15 cellular contexts compared by ENCODE assay signal in the genomic region with DNA sequence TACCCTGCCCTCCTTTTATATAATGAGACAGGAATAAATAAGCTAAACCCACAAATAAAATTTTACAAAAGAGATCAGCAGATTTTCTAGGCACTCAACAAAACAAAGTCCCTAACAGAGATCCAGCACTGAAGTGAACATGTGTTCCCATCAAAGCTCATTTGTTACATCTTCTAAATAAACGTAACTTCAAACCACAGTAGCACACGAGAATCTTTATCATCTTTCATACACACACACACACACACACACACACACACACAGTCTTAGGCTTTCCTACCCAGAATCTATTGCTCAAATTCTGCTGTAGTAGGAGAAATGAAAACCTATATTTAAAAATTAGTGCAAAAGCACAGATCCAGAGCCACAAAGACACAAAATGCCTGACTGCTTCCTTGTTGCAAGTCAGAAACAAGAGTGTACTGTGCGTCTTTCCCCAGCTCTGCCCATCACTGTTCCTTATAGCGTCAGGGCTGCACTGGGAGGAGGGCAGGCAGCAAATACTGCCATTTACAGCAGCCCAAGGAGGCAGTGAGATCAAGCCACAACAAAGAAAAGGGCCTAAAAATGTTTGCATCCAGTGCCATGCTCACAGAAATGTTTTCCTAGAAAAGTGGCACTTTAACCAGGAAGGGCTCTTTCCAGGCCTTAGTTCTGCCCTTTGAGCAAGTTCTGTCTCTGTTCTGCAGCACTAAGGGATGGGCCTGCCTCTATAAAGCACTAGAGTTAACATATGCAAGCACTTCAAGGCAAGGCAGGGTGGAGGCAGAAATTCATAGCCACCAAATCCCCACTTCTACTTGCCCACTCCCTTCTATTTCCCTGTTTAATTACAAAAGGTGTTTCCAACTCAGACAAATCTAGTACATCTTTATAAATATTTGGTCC. TPM values are rescaled to one million over a fixed set of nuclear protein-coding genes. Genes with fewer than 3 reads are reported as not detected.
DNase-seq lines count a peak whose midpoint lies in the region; ATAC-seq, FAIRE-seq and TF ChIP-seq lines count a peak whose summit lies in the region.
"Had no signal": no experiment of that assay in that cellular context is flagged by ENCODE, and none has a peak within 500 bp of the region (broad histone marks: within the 10 kb centered on the region; RNA-seq: fewer than 3 reads in every experiment).

No MANE protein-coding gene starts in this region.

- H3K36me3 ChIP-seq in K562 (ENCODE audit: control insufficient read depth, insufficient read depth, low read length) (peaks cover 59% of the 10 kb centered on the region; the same call in 2 of the 3 replicates), subcutaneous abdominal adipose tissue (ENCODE audit: control insufficient read depth in 5 of 5, insufficient read depth in 5 of 5, low read length in 5 of 5) (peaks cover 6 to 23% (median 14%) of the 10 kb centered on the region in 5 donors), small intestine (ENCODE audit: control insufficient read depth in 2 of 2, insufficient read depth in 2 of 2, low read length in 2 of 2) (peaks cover 0 to 2% of the 10 kb centered on the region in 2 donors), thyroid gland (peaks cover 6 to 7% of the 10 kb centered on the region in 2 donors)

- H4K20me1 ChIP-seq in K562 (replicated peaks; ENCODE audit: control insufficient read depth, insufficient read depth, low read length), result 0 out of 2 replicates have a peak, but pooled peaks cover 3% of the 10 kb centered on the region

- H3K4me1 Mint-ChIP-seq in mesothelial cell of epicardium, result peaks cover 9% of the 10 kb centered on the region

- H3K27me3 Mint-ChIP-seq in mesothelial cell of epicardium (ENCODE audit: low read depth), result no peaks in the 10 kb centered on the region

- no peaks in the 10 kb centered on the region for H3K9me3 Mint-ChIP-seq in activated naive CD4-positive, alpha-beta T cell treated with anti-CD3 and anti-CD28 coated beads, Interleukin-2, amount 50 U/mL, for 72 hours
- peaks cover 5% of the 10 kb centered on the region for H3K9me3 Mint-ChIP-seq in mesothelial cell of epicardium

- no peak overlapping the region for H2AFZ ChIP-seq in K562 (ENCODE audit: low read depth, low read length)

- in situ Hi-C loops in K562 (cut with MboI), result no loop called here

- H3K4me1 ChIP-seq in K562 (replicated peaks in 1 of 2; ENCODE audit: control insufficient read depth in 2 of 2, insufficient read depth in 2 of 2, low read length in 2 of 2) (peaks cover 0 to 3% of the 10 kb centered on the region in 2 experiments; a peak in 4 of 5 replicates), subcutaneous abdominal adipose tissue (ENCODE audit: control insufficient read depth in 5 of 5, insufficient read depth in 5 of 5, low read length in 5 of 5) (peaks cover 0 to 31% (median 21%) of the 10 kb centered on the region in 5 donors), small intestine (ENCODE audit: control insufficient read depth in 2 of 2, insufficient read depth in 1 of 2, low read depth in 1 of 2, low read length in 1 of 2) (peaks cover 0 to 7% of the 10 kb centered on the region in 2 donors), thyroid gland (peaks cover 13 to 21% of the 10 kb centered on the region in 2 donors)

- no peak for TF ChIP-seq CTCF in K562 (IDR thresholded peaks at IDR 0.05 in 2 of 3, conservative IDR thresholded peaks at IDR 0.05 in 1 of 3; ENCODE audit: insufficient read depth in 2 of 3, low read depth in 1 of 3, low read length in 3 of 3)
- no peak for TF ChIP-seq CTCF in mesothelial cell of epicardium (IDR thresholded peaks at IDR 0.05; ENCODE audit: unreplicated experiment)
- TF ChIP-seq CTCF in thyroid gland (IDR thresholded peaks at IDR 0.05), result no peak

- H3K36me3 Mint-ChIP-seq in activated naive CD4-positive, alpha-beta T cell treated with anti-CD3 and anti-CD28 coated beads, Interleukin-2, amount 50 U/mL, for 72 hours, result peaks cover under 1 to 2% of the 10 kb centered on the region in 2 donors
- H3K36me3 Mint-ChIP-seq in mesothelial cell of epicardium, result peaks cover 19% of the 10 kb centered on the region

- H3K27ac ChIP-seq in K562 (ENCODE audit: extremely low read depth, low read depth, low read length) (no peak overlapping the region), subcutaneous abdominal adipose tissue (ENCODE audit: low read depth, low read length) (no peak overlapping the region), small intestine (ENCODE audit: low read depth in 1 of 2, low read length in 1 of 2) (no peak overlapping the region), thyroid gland (no peak overlapping the region)
- H3K27ac ChIP-seq: ascending aorta, tibial artery had no signal

- H3K79me2 ChIP-seq in K562 (ENCODE audit: control insufficient read depth, insufficient read depth, low read length), result peaks cover 78% of the 10 kb centered on the region

- no peak overlapping the region for H3K4me2 ChIP-seq in K562 (ENCODE audit: insufficient read depth, low read length)

- WGBS in K562 (ENCODE audit: insufficient coverage, low coverage, missing lambda C conversion rate), result 71% methylated on average over 4 of the region's 4 CpGs
- 53 to 60% (median 56%) methylated on average over 4 of the region's 4 CpGs for WGBS in small intestine, 3 donors
- 74 to 76% methylated on average over 4 of the region's 4 CpGs for WGBS in thyroid gland, 2 donors

- H3K27me3 ChIP-seq in K562 (ENCODE audit: control insufficient read depth in 2 of 2, insufficient read depth in 2 of 2, low read length in 2 of 2) (no peaks in the 10 kb centered on the region), subcutaneous abdominal adipose tissue (ENCODE audit: control insufficient read depth in 5 of 5, insufficient read depth in 4 of 5, low read length in 5 of 5) (no peaks in the 10 kb centered on the region), small intestine (ENCODE audit: control insufficient read depth in 2 of 2, insufficient read depth in 2 of 2, low read length in 2 of 2) (no peaks in the 10 kb centered on the region), thyroid gland (no peaks in the 10 kb centered on the region)
- H3K27me3 ChIP-seq: ascending aorta, tibial artery had no signal

- TF ChIP-seq EP300 in K562 (IDR thresholded peaks at IDR 0.05; ENCODE audit: low read length), result no peak

- TSS peak; percentile 1 for BruUV-seq in K562 (replicated peaks; lab: Mats Ljungman, UMichigan)

- peak overlapping the region; percentile 15 to 68 for H3K27ac Mint-ChIP-seq in activated naive CD4-positive, alpha-beta T cell treated with anti-CD3 and anti-CD28 coated beads, Interleukin-2, amount 50 U/mL, for 72 hours
- peak overlapping the region; percentile 61 for H3K27ac Mint-ChIP-seq in mesothelial cell of epicardium

- FAIRE-seq in K562 (lab: Jason Lieb, UNC) (no peak), small intestine (lab: Jason Lieb, UNC) (no peak)
- FAIRE-seq: endometrium, islet of Langerhans had no signal

- no peak overlapping the region for H3K9ac ChIP-seq in K562 (ENCODE audit: insufficient read depth in 1 of 2, low read depth in 2 of 2, low read length in 2 of 2)
- peak overlapping the region in 3 of 5 donors; percentile 2 to 59 (median 35) for H3K9ac ChIP-seq in subcutaneous abdominal adipose tissue (ENCODE audit: low read length in 5 of 5)

- no peaks in the 10 kb centered on the region for H3K9me1 ChIP-seq in K562 (ENCODE audit: control insufficient read depth, insufficient read depth, low read length)

- CTCF ChIA-PET in K562 (lab: Yijun Ruan, JAX; ENCODE audit: low intra/inter-chr PET ratio), result no interaction called here

- POLR2A ChIA-PET in K562 (lab: Yijun Ruan, JAX), result interaction anchor here (0.9 kb wide), 1 partner anchor 21 kb away, joined by 3 read pairs; no protein-coding TSS in a partner anchor

- no peaks in the 10 kb centered on the region for H3K9me3 ChIP-seq in K562 (replicated peaks; ENCODE audit: control insufficient read depth, insufficient read depth, low read depth, low read length)
- no peaks in the 10 kb centered on the region for H3K9me3 ChIP-seq in subcutaneous abdominal adipose tissue (ENCODE audit: control insufficient read depth in 5 of 5, low read length in 5 of 5)
- no peaks in the 10 kb centered on the region for H3K9me3 ChIP-seq in small intestine (ENCODE audit: control insufficient read depth, low read depth)
- no peaks in the 10 kb centered on the region for H3K9me3 ChIP-seq in thyroid gland
- H3K9me3 ChIP-seq: ascending aorta, tibial artery had no signal

- DNase-seq in activated naive CD4-positive, alpha-beta T cell treated with anti-CD3 and anti-CD28 coated beads, Interleukin-2, amount 50 U/mL, for 72 hours (ENCODE audit: low spot score in 2 of 2), result no peak
- DNase-seq in activated naive CD4-positive, alpha-beta T cell treated with Interleukin-2 at 50 U/mL for 16 hours, result no peak
- no peak for DNase-seq in K562 (ENCODE audit: extremely low read depth in 1 of 4, low spot score in 3 of 4)
- peak in 1 of 2 experiments; percentile 22 for DNase-seq in mesothelial cell of epicardium (ENCODE audit: low spot score in 2 of 2, unreplicated experiment in 2 of 2)
- DNase-seq in small intestine, result no peak
- DNase-seq in thyroid gland, result no peak
- DNase-seq in GDM1 (lab: John Stamatoyannopoulos, UW), result no peak
- DNase-seq: activated CD8-positive, alpha-beta memory T cell treated with anti-CD3 and anti-CD28 coated beads, Interleukin-2, amount 50 U/mL, for 4 hours; MM.1S; tibial artery had no signal

- no peak for TF ChIP-seq RAD21 in K562 (CRISPR knock-in tag; conservative IDR thresholded peaks at IDR 0.05 in 1 of 2, IDR thresholded peaks at IDR 0.05 in 1 of 2)

- TF ChIP-seq POLR2A in K562 (conservative IDR thresholded peaks at IDR 0.05) (no peak), thyroid gland (IDR thresholded peaks at IDR 0.05) (no peak)

- intact Hi-C loops in K562 (cut with micrococcal nuclease), result no loop called here
- intact Hi-C loops in thyroid gland (cut with DNase I), result no loop called here

- H3K4me3 Mint-ChIP-seq in mesothelial cell of epicardium, result no peak overlapping the region

- ATAC-seq in activated naive CD4-positive, alpha-beta T cell treated with anti-CD3 and anti-CD28 coated beads, Interleukin-2, amount 50 U/mL, for 72 hours, result no peak
- ATAC-seq in K562, result 0 out of 3 replicates have a peak, but pooled peaks have one; percentile 21

- H3K4me3 ChIP-seq in K562 (no peak overlapping the region), subcutaneous abdominal adipose tissue (ENCODE audit: low read depth in 1 of 5, low read length in 5 of 5) (no peak overlapping the region), small intestine (ENCODE audit: low read depth in 1 of 2, low read length in 2 of 2) (no peak overlapping the region), thyroid gland (replicated peaks in 1 of 3) (no peak overlapping the region)
- H3K4me3 ChIP-seq: ascending aorta, tibial artery had no signal

RNA-seq across cellular contexts. Expression of a gene that starts 6.0 kb away (rescaled TPM):
- total RNA-seq in activated naive CD4-positive, alpha-beta T cell treated with anti-CD3 and anti-CD28 coated beads, Interleukin-2, amount 50 U/mL, for 72 hours, result 10 to 100 TPM; 26.2 to 26.9 TPM
- total RNA-seq in K562 (2011; cell fraction: chromatin; rRNA removed; ENCODE audit: low replicate concordance), result 68.0 and 181 TPM in 2 replicates
- 71.4 and 81.3 TPM in 2 replicates for total RNA-seq in K562 (2011; cell fraction: nucleolus; rRNA removed)
- 41.8 and 80.9 TPM in 2 replicates for total RNA-seq in K562 (2011; cell fraction: nucleoplasm; rRNA removed)
- total RNA-seq in K562 (2014; rRNA removed) (13.1 and 18.2 TPM in 2 replicates), K562 (2014; rRNA removed; fragmentation: Illumina TruSeq; extraction: Trizol) (7.9 and 10.5 TPM in 2 replicates), K562 (2015; rRNA removed; fragmentation: Illumina TruSeq; extraction: Trizol) (12.0 and 12.9 TPM in 2 replicates), K562 (2021) (29.2 and 31.2 TPM in 2 replicates), mesothelial cell of epicardium (41.7 to 46.4 TPM (median 46.4 TPM) in 3 replicates), thyroid gland (10 to 100 TPM; 42.4 to 74.0 (median 43.8) TPM)
- polyA plus RNA-seq in K562 (2011; rRNA removed) (27.9 and 31.5 TPM in 2 replicates), K562 (2014; fragmentation: Illumina TruSeq; extraction: Trizol) (13.4 and 16.4 TPM in 2 replicates), K562 (2014; fragmentation: Nextera tagmentation; extraction: Ambion mirVana) (1 to 10 TPM in 1 of 2 experiments, under 1 TPM in 1; 0.46 to 1.9 TPM), K562 (2014; rRNA removed) (15.4 and 15.6 TPM in 2 replicates), small intestine (10 to 100 TPM; 14.8 to 21.3 (median 15.1) TPM)
- 18.1 and 28.3 TPM in 2 replicates for polyA plus RNA-seq in K562 (2011; cell fraction: cytosol; rRNA removed)
- 20.1 and 35.9 TPM in 2 replicates for polyA plus RNA-seq in K562 (2011; cell fraction: nucleus; rRNA removed)
- 16.9 and 19.5 TPM in 2 replicates for polyA plus RNA-seq in K562 (2012)
- polyA minus RNA-seq in K562 (2011; rRNA and poly(A)+ RNA removed), result 34.2 and 41.7 TPM in 2 replicates
- polyA minus RNA-seq in K562 (2011; cell fraction: cytosol; rRNA and poly(A)+ RNA removed), result 28.8 and 32.4 TPM in 2 replicates
- polyA minus RNA-seq in K562 (2011; cell fraction: nucleus; rRNA and poly(A)+ RNA removed), result 12.5 and 13.9 TPM in 2 replicates

RNA-seq across cellular contexts. Expression of a gene that starts 19.3 kb away (rescaled TPM):
- under 1 TPM; 0.25 to 0.32 TPM for total RNA-seq in activated naive CD4-positive, alpha-beta T cell treated with anti-CD3 and anti-CD28 coated beads, Interleukin-2, amount 50 U/mL, for 72 hours
- total RNA-seq in K562 (2011; cell fraction: chromatin; rRNA removed; ENCODE audit: low replicate concordance), result 0.93 and 2.2 TPM in 2 replicates
- total RNA-seq in K562 (2011; cell fraction: nucleolus; rRNA removed), result 0.79 and 1.0 TPM in 2 replicates
- 1.3 and 1.5 TPM in 2 replicates for total RNA-seq in K562 (2011; cell fraction: nucleoplasm; rRNA removed)
- total RNA-seq in K562 (2014; rRNA removed), result not detected in 2 replicates
- not detected in 2 replicates for total RNA-seq in K562 (2014; rRNA removed; fragmentation: Illumina TruSeq; extraction: Trizol)
- not detected in 2 replicates for total RNA-seq in K562 (2015; rRNA removed; fragmentation: Illumina TruSeq; extraction: Trizol)
- total RNA-seq in K562 (2021), result not detected in 2 replicates
- polyA plus RNA-seq in K562 (2011; rRNA removed), result 0.21 and 0.27 TPM in 2 replicates
- 0.16 and 0.22 TPM in 2 replicates for polyA plus RNA-seq in K562 (2011; cell fraction: cytosol; rRNA removed)
- 1.6 and 4.2 TPM in 2 replicates for polyA plus RNA-seq in K562 (2011; cell fraction: nucleus; rRNA removed)
- 0.16 and 0.21 TPM in 2 replicates for polyA plus RNA-seq in K562 (2012)
- 0.11 TPM in 1 of 2 replicates, not detected in the other for polyA plus RNA-seq in K562 (2014; fragmentation: Illumina TruSeq; extraction: Trizol)
- polyA plus RNA-seq in K562 (2014; fragmentation: Nextera tagmentation; extraction: Ambion mirVana), result not detected
- 0.28 TPM in 1 of 2 replicates, not detected in the other for polyA plus RNA-seq in K562 (2014; rRNA removed)
- not detected in 2 replicates for polyA minus RNA-seq in K562 (2011; rRNA and poly(A)+ RNA removed)
- not detected in 2 replicates for polyA minus RNA-seq in K562 (2011; cell fraction: cytosol; rRNA and poly(A)+ RNA removed)
- 0.54 and 0.56 TPM in 2 replicates for polyA minus RNA-seq in K562 (2011; cell fraction: nucleus; rRNA and poly(A)+ RNA removed)
- total RNA-seq in mesothelial cell of epicardium, result 0.27 to 0.42 TPM in 2 of 3 replicates, not detected in the other
- under 1 TPM in 1 of 3 donors, not detected in 2; 0.15 TPM for polyA plus RNA-seq in small intestine
- not detected for total RNA-seq in thyroid gland
- total RNA-seq: A673, ascending aorta had no signal

RNA-seq across cellular contexts. Expression of a gene that starts 22.7 kb away (rescaled TPM):
- total RNA-seq in activated naive CD4-positive, alpha-beta T cell treated with anti-CD3 and anti-CD28 coated beads, Interleukin-2, amount 50 U/mL, for 72 hours, result under 1 TPM; 0.30 to 0.49 TPM
- total RNA-seq in K562 (2011; cell fraction: chromatin; rRNA removed; ENCODE audit: low replicate concordance), result 1.3 and 12.1 TPM in 2 replicates
- total RNA-seq in K562 (2011; cell fraction: nucleolus; rRNA removed), result 12.7 and 12.9 TPM in 2 replicates
- 7.2 TPM in 2 replicates for total RNA-seq in K562 (2011; cell fraction: nucleoplasm; rRNA removed)
- total RNA-seq in K562 (2014; rRNA removed) (13.6 and 13.9 TPM in 2 replicates), K562 (2014; rRNA removed; fragmentation: Illumina TruSeq; extraction: Trizol) (1.1 and 1.9 TPM in 2 replicates), K562 (2015; rRNA removed; fragmentation: Illumina TruSeq; extraction: Trizol) (6.7 and 7.6 TPM in 2 replicates), K562 (2021) (11.1 and 11.2 TPM in 2 replicates), mesothelial cell of epicardium (7.7 to 9.4 TPM (median 8.4 TPM) in 3 replicates), thyroid gland (1 to 10 TPM; 3.1 to 7.3 (median 5.6) TPM)
- polyA plus RNA-seq in K562 (2011; rRNA removed) (5.2 and 7.2 TPM in 2 replicates), K562 (2014; fragmentation: Illumina TruSeq; extraction: Trizol) (3.9 and 7.5 TPM in 2 replicates), K562 (2014; fragmentation: Nextera tagmentation; extraction: Ambion mirVana) (1 to 10 TPM in 1 of 2 experiments, under 1 TPM in 1; 0.55 to 1.2 TPM), K562 (2014; rRNA removed) (11.2 and 12.8 TPM in 2 replicates), small intestine (1 to 10 TPM in 2 of 3 donors, under 1 TPM in 1; 0.67 to 2.9 (median 2.2) TPM)
- 7.5 and 29.7 TPM in 2 replicates for polyA plus RNA-seq in K562 (2011; cell fraction: cytosol; rRNA removed)
- 5.6 and 11.3 TPM in 2 replicates for polyA plus RNA-seq in K562 (2011; cell fraction: nucleus; rRNA removed)
- polyA plus RNA-seq in K562 (2012), result 9.2 and 11.0 TPM in 2 replicates
- 2.6 and 5.5 TPM in 2 replicates for polyA minus RNA-seq in K562 (2011; rRNA and poly(A)+ RNA removed)
- polyA minus RNA-seq in K562 (2011; cell fraction: cytosol; rRNA and poly(A)+ RNA removed), result 6.2 and 9.4 TPM in 2 replicates
- 10.9 and 11.8 TPM in 2 replicates for polyA minus RNA-seq in K562 (2011; cell fraction: nucleus; rRNA and poly(A)+ RNA removed)
- total RNA-seq: ascending aorta had no signal

RNA-seq across cellular contexts. Expression of a gene that starts 33.4 kb away (rescaled TPM):
- total RNA-seq in activated naive CD4-positive, alpha-beta T cell treated with anti-CD3 and anti-CD28 coated beads, Interleukin-2, amount 50 U/mL, for 72 hours, result 100 to 1,000 TPM; 101 to 133 TPM
- total RNA-seq in K562 (2011; cell fraction: chromatin; rRNA removed; ENCODE audit: low replicate concordance), result 11.3 and 29.1 TPM in 2 replicates
- total RNA-seq in K562 (2011; cell fraction: nucleolus; rRNA removed), result 14.5 and 19.2 TPM in 2 replicates
- 10.7 and 13.9 TPM in 2 replicates for total RNA-seq in K562 (2011; cell fraction: nucleoplasm; rRNA removed)
- total RNA-seq in K562 (2014; rRNA removed), result 2.0 and 2.6 TPM in 2 replicates
- 0.57 and 0.80 TPM in 2 replicates for total RNA-seq in K562 (2014; rRNA removed; fragmentation: Illumina TruSeq; extraction: Trizol)
- 2.5 and 3.0 TPM in 2 replicates for total RNA-seq in K562 (2015; rRNA removed; fragmentation: Illumina TruSeq; extraction: Trizol)
- total RNA-seq in K562 (2021), result 3.3 and 3.7 TPM in 2 replicates
- 2.2 and 3.8 TPM in 2 replicates for polyA plus RNA-seq in K562 (2011; rRNA removed)
- polyA plus RNA-seq in K562 (2011; cell fraction: cytosol; rRNA removed), result 1.9 and 3.0 TPM in 2 replicates
- polyA plus RNA-seq in K562 (2011; cell fraction: nucleus; rRNA removed), result 48.0 and 51.2 TPM in 2 replicates
- 7.0 and 27.5 TPM in 2 replicates for polyA plus RNA-seq in K562 (2012)
- 1.7 and 1.8 TPM in 2 replicates for polyA plus RNA-seq in K562 (2014; fragmentation: Illumina TruSeq; extraction: Trizol)
- polyA plus RNA-seq in K562 (2014; fragmentation: Nextera tagmentation; extraction: Ambion mirVana), result under 1 TPM; 0.17 to 0.80 TPM
- polyA plus RNA-seq in K562 (2014; rRNA removed), result 2.0 and 3.3 TPM in 2 replicates
- 2.1 and 2.6 TPM in 2 replicates for polyA minus RNA-seq in K562 (2011; rRNA and poly(A)+ RNA removed)
- polyA minus RNA-seq in K562 (2011; cell fraction: cytosol; rRNA and poly(A)+ RNA removed), result 1.8 TPM in 1 of 2 replicates, not detected in the other
- polyA minus RNA-seq in K562 (2011; cell fraction: nucleus; rRNA and poly(A)+ RNA removed), result 10.2 and 12.9 TPM in 2 replicates
- total RNA-seq in mesothelial cell of epicardium, result 133 to 144 TPM (median 139 TPM) in 3 replicates
- 100 to 1,000 TPM in 1 of 3 donors, 10 to 100 TPM in 2; 52.1 to 160 (median 86.5) TPM for polyA plus RNA-seq in small intestine
- total RNA-seq in thyroid gland, result 10 to 100 TPM; 50.1 to 87.5 (median 69.3) TPM

RNA-seq across cellular contexts. Expression of a gene that starts 56.6 kb away (rescaled TPM):
- 10 to 100 TPM; 29.9 to 31.6 TPM for total RNA-seq in activated naive CD4-positive, alpha-beta T cell treated with anti-CD3 and anti-CD28 coated beads, Interleukin-2, amount 50 U/mL, for 72 hours
- 23.6 and 70.2 TPM in 2 replicates for total RNA-seq in K562 (2011; cell fraction: chromatin; rRNA removed; ENCODE audit: low replicate concordance)
- total RNA-seq in K562 (2011; cell fraction: nucleolus; rRNA removed), result 47.0 and 56.7 TPM in 2 replicates
- total RNA-seq in K562 (2011; cell fraction: nucleoplasm; rRNA removed), result 29.1 and 36.1 TPM in 2 replicates
- 11.0 and 18.0 TPM in 2 replicates for total RNA-seq in K562 (2014; rRNA removed)
- 4.3 and 5.5 TPM in 2 replicates for total RNA-seq in K562 (2014; rRNA removed; fragmentation: Illumina TruSeq; extraction: Trizol)
- total RNA-seq in K562 (2015; rRNA removed; fragmentation: Illumina TruSeq; extraction: Trizol), result 8.8 and 9.2 TPM in 2 replicates
- total RNA-seq in K562 (2021), result 16.4 and 17.4 TPM in 2 replicates
- 8.1 and 10.3 TPM in 2 replicates for polyA plus RNA-seq in K562 (2011; rRNA removed)
- polyA plus RNA-seq in K562 (2011; cell fraction: cytosol; rRNA removed), result 8.4 and 10.6 TPM in 2 replicates
- polyA plus RNA-seq in K562 (2011; cell fraction: nucleus; rRNA removed), result 36.7 and 37.8 TPM in 2 replicates
- 11.6 and 18.7 TPM in 2 replicates for polyA plus RNA-seq in K562 (2012)
- 5.8 and 7.4 TPM in 2 replicates for polyA plus RNA-seq in K562 (2014; fragmentation: Illumina TruSeq; extraction: Trizol)
- polyA plus RNA-seq in K562 (2014; fragmentation: Nextera tagmentation; extraction: Ambion mirVana), result under 1 TPM; 0.53 to 0.92 TPM
- 11.3 and 13.3 TPM in 2 replicates for polyA plus RNA-seq in K562 (2014; rRNA removed)
- 7.8 and 8.5 TPM in 2 replicates for polyA minus RNA-seq in K562 (2011; rRNA and poly(A)+ RNA removed)
- 6.6 and 7.7 TPM in 2 replicates for polyA minus RNA-seq in K562 (2011; cell fraction: cytosol; rRNA and poly(A)+ RNA removed)
- polyA minus RNA-seq in K562 (2011; cell fraction: nucleus; rRNA and poly(A)+ RNA removed), result 22.8 and 34.7 TPM in 2 replicates
- total RNA-seq in mesothelial cell of epicardium, result 32.3 to 33.9 TPM (median 32.7 TPM) in 3 replicates
- polyA plus RNA-seq in small intestine, result 10 to 100 TPM; 18.1 to 47.1 (median 22.4) TPM
- 10 to 100 TPM; 28.5 to 85.6 (median 57.7) TPM for total RNA-seq in thyroid gland

Comparison
In these comparisons a context has a peak if more than half of its experiments do, and no peak if none do; other contexts are left out.
1. H3K9ac ChIP-seq: peak in subcutaneous abdominal adipose tissue (3 of 5); none in K562 (0 of 2).